ENCODE assay signal across 8 cellular contexts in genomic region chr15:80693682-80694623, GRCh38. TPM values are rescaled to one million over a fixed set of nuclear protein-coding genes. Genes with fewer than 3 reads are reported as not detected.
DNase-seq lines count a peak whose midpoint lies in the region; ATAC-seq and TF ChIP-seq lines count a peak whose summit lies in the region.

No MANE protein-coding gene starts in this region.

- no peaks in the 10 kb centered on the region for H3K9me3 ChIP-seq in gastrocnemius medialis

- intact Hi-C loops in gastrocnemius medialis (cut with DNase I; ENCODE audit: low total_unique reads) = loop anchor here (2.0 to 10.0 kb wide), 2 partner anchors 83 to 291 kb away; partner anchors contain the start of gene MESD

- DNase-seq in DMS114 treated with DMSO at 0.1 percent for 48 hours (lab: John Stamatoyannopoulos, UW; ENCODE audit: unreplicated experiment) = peak; percentile 35
- peak; percentile 13 for DNase-seq in globus pallidus (ENCODE audit: low spot score)
- DNase-seq in gastrocnemius medialis = no peak
- DNase-seq in medulla oblongata (ENCODE audit: extremely low spot score) = no peak

- ATAC-seq in HG03175 (IDR thresholded peaks at IDR 0.05; ENCODE audit: unreplicated experiment) (peak; percentile 2), gastrocnemius medialis (peak; percentile 31 to 40), GM19351 (IDR thresholded peaks at IDR 0.05; ENCODE audit: unreplicated experiment) (no peak), GM19395 (IDR thresholded peaks at IDR 0.05; ENCODE audit: unreplicated experiment) (no peak)

- peaks cover 7 to 10% of the 10 kb centered on the region in 2 donors for H3K4me1 ChIP-seq in gastrocnemius medialis

- TF ChIP-seq CTCF in WI38 (IDR thresholded peaks at IDR 0.05; ENCODE audit: low read depth, low read length) (no peak), gastrocnemius medialis (IDR thresholded peaks at IDR 0.05 in 4 of 5, conservative IDR thresholded peaks at IDR 0.05 in 1 of 5) (no peak)

- no peak for TF ChIP-seq POLR2A in gastrocnemius medialis (IDR thresholded peaks at IDR 0.05)

- in situ Hi-C loops in gastrocnemius medialis (cut with MboI; ENCODE audit: low sequenced_read_pairs in 4 of 4) = no loop called here

- H3K4me3 ChIP-seq in WI38 (ENCODE audit: low read depth, low read length) (peak overlapping the region; percentile 65), gastrocnemius medialis (peak overlapping the region; percentile 62 to 93 (median 82))

- no peaks in the 10 kb centered on the region for H3K27me3 ChIP-seq in gastrocnemius medialis

- H3K27ac ChIP-seq in gastrocnemius medialis = peak overlapping the region; percentile 49 to 82 (median 70)

- no peaks in the 10 kb centered on the region for H3K36me3 ChIP-seq in gastrocnemius medialis

RNA-seq across cellular contexts. Expression of gene ABHD17C, which starts 1.2 kb away (rescaled TPM):
- total RNA-seq in gastrocnemius medialis = 1 to 10 TPM in 2 of 4 donors, under 1 TPM in 1, not detected in 1; 0.98 to 3.3 (median 2.5) TPM

Comparison
In these comparisons a context has a peak if more than half of its experiments do, and no peak if none do; other contexts are left out.
1. DNase-seq: peak in DMS114 treated with DMSO at 0.1 percent for 48 hours (single experiment) and globus pallidus (single experiment); none in gastrocnemius medialis (0 of 2) and medulla oblongata (single experiment).
2. ATAC-seq: peak in HG03175 (single experiment) and gastrocnemius medialis (2 of 2); none in GM19351 (single experiment) and GM19395 (single experiment).